15 cellular contexts compared by ENCODE assay signal in the genomic region with DNA sequence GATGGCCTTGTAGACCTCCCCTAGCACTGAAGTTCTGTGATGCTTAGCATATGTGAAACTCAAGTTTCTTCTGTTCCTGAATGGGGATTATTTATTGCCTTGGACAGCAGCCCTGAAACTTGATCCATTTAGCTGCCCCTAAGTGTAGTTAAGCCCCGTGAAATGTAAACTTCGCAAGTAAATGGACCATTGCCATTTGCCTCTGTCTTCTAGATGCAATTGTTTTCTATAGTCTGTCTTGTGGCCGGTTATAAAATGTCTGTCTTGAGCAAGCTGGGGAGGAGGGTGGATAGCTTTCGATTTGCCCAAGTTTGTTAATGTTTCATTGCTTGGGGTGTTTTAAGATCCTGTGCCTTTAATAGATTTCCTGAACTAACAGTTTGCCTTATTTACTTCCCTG.
A peak's percentile ranks its signal among the peaks of the same experiment; 100 is the strongest.
DNase-seq lines count a peak whose midpoint lies in the region; FAIRE-seq and TF ChIP-seq lines count a peak whose summit lies in the region.
"Had no signal": no experiment of that assay in that cellular context is flagged by ENCODE, and none has a peak within 500 bp of the region (broad histone marks: within the 10 kb centered on the region; RNA-seq: fewer than 3 reads in every experiment).

No MANE protein-coding gene starts in this region.

- no peak overlapping the region for H3K9ac ChIP-seq in astrocyte (ENCODE audit: low read length)

- H3K36me3 ChIP-seq in astrocyte (ENCODE audit: insufficient read depth, low read length) = no peaks in the 10 kb centered on the region
- H3K36me3 ChIP-seq in stomach = no peaks in the 10 kb centered on the region
- no peaks in the 10 kb centered on the region for H3K36me3 ChIP-seq in thyroid gland
- H3K36me3 ChIP-seq: adrenal gland had no signal

- H3K4me1 ChIP-seq in astrocyte (ENCODE audit: insufficient read depth, low read length) = peaks cover 5% of the 10 kb centered on the region
- H3K4me1 ChIP-seq in stomach = peaks cover 0 to 14% (median 0%) of the 10 kb centered on the region in 4 donors
- peaks cover 0 to 10% of the 10 kb centered on the region in 2 donors for H3K4me1 ChIP-seq in thyroid gland
- H3K4me1 ChIP-seq: A549, adrenal gland had no signal

- 10 to 31% (median 15%) methylated on average over 4 of the region's 4 CpGs for WGBS in stomach, 5 donors
- WGBS in thyroid gland, 2 donors = 18 to 28% methylated on average over 4 of the region's 4 CpGs

- DNase-seq in NCI-H748 (lab: John Stamatoyannopoulos, UW; ENCODE audit: unreplicated experiment) = peak; percentile 26
- no peak for DNase-seq in NCI-H748 treated with DMSO at 0.1 percent for 48 hours (lab: John Stamatoyannopoulos, UW)
- DNase-seq in astrocyte (ENCODE audit: low read depth) = peak; percentile 80
- peak; percentile 17 for DNase-seq in iPS-NIHi11 (ENCODE audit: low spot score)
- no peak for DNase-seq in middle frontal gyrus (ENCODE audit: extremely low spot score, low spot score)
- no peak for DNase-seq in SKM-1 (lab: John Stamatoyannopoulos, UW; ENCODE audit: unreplicated experiment)
- no peak for DNase-seq in stomach
- DNase-seq in thyroid gland = no peak
- DNase-seq: activated CD4-positive, CD25-positive, alpha-beta regulatory T cell; adrenal gland; dorsolateral prefrontal cortex; NCI-H2081 treated with DMSO at 0.1 percent for 48 hours had no signal

- no peak for FAIRE-seq in astrocyte (lab: Jason Lieb, UNC)
- FAIRE-seq: A549, GM12891 had no signal

- no peaks in the 10 kb centered on the region for H3K4me1 Mint-ChIP-seq in astrocyte (ENCODE audit: low read depth, unreplicated experiment)

- H3K9me3 ChIP-seq in astrocyte (ENCODE audit: insufficient read depth, low read depth, low read length) = no peaks in the 10 kb centered on the region
- no peaks in the 10 kb centered on the region for H3K9me3 ChIP-seq in stomach
- H3K9me3 ChIP-seq in thyroid gland = no peaks in the 10 kb centered on the region
- H3K9me3 ChIP-seq: A549, adrenal gland had no signal

- H4K20me1 ChIP-seq in astrocyte (ENCODE audit: insufficient read depth, low read length) = peaks cover 23% of the 10 kb centered on the region

- H3K36me3 Mint-ChIP-seq in astrocyte (ENCODE audit: low read depth, unreplicated experiment) = peaks cover 2% of the 10 kb centered on the region

- no peak for TF ChIP-seq EP300 in stomach (IDR thresholded peaks at IDR 0.05)

- H3K4me3 Mint-ChIP-seq in astrocyte (ENCODE audit: unreplicated experiment) = no peak overlapping the region
- H3K4me3 Mint-ChIP-seq: neural crest cell had no signal

- H3K4me2 ChIP-seq in astrocyte (ENCODE audit: low read length) = peak overlapping the region; percentile 34
- H3K4me2 ChIP-seq: A549 had no signal

- TF ChIP-seq CTCF in astrocyte (IDR thresholded peaks at IDR 0.05; ENCODE audit: insufficient read depth, low read depth, low read length) (no peak), stomach (IDR thresholded peaks at IDR 0.05) (no peak), thyroid gland (IDR thresholded peaks at IDR 0.05) (no peak)

- TF ChIP-seq POLR2A in stomach (IDR thresholded peaks at IDR 0.05) = no peak
- TF ChIP-seq POLR2A in thyroid gland (IDR thresholded peaks at IDR 0.05) = no peak

- no peaks in the 10 kb centered on the region for H3K27me3 ChIP-seq in astrocyte (ENCODE audit: insufficient read depth, low read length)
- no peaks in the 10 kb centered on the region for H3K27me3 ChIP-seq in stomach
- no peaks in the 10 kb centered on the region for H3K27me3 ChIP-seq in thyroid gland
- H3K27me3 ChIP-seq: adrenal gland, dorsolateral prefrontal cortex had no signal

- H3K79me2 ChIP-seq in astrocyte (ENCODE audit: insufficient read depth, low read length) = no peaks in the 10 kb centered on the region

- H3K9me3 Mint-ChIP-seq in astrocyte (ENCODE audit: unreplicated experiment) = peaks cover 2% of the 10 kb centered on the region
- H3K9me3 Mint-ChIP-seq: neural crest cell had no signal

- intact Hi-C loops in stomach (cut with DNase I; ENCODE audit: low total_unique reads) (no loop called here), thyroid gland (cut with DNase I) (no loop called here)

- no peak overlapping the region for H2AFZ ChIP-seq in astrocyte (ENCODE audit: low read depth, low read length)

- no peak overlapping the region for H3K27ac Mint-ChIP-seq in astrocyte (ENCODE audit: unreplicated experiment)

- no peak overlapping the region for H3K4me3 ChIP-seq in astrocyte (ENCODE audit: insufficient read depth, low read depth, low read length)
- no peak overlapping the region for H3K4me3 ChIP-seq in stomach
- no peak overlapping the region for H3K4me3 ChIP-seq in thyroid gland (replicated peaks in 1 of 3)
- H3K4me3 ChIP-seq: A549, adrenal gland, dorsolateral prefrontal cortex had no signal

- H3K27me3 Mint-ChIP-seq in astrocyte (ENCODE audit: low read depth, unreplicated experiment) = peaks cover 4% of the 10 kb centered on the region

- H3K27ac ChIP-seq in astrocyte (ENCODE audit: low read depth, low read length) (no peak overlapping the region), stomach (no peak overlapping the region), thyroid gland (no peak overlapping the region)
- H3K27ac ChIP-seq: A549, adrenal gland, dorsolateral prefrontal cortex had no signal

Comparison
In these comparisons a context has a peak if more than half of its experiments do, and no peak if none do; other contexts are left out.
1. DNase-seq: peak in NCI-H748 (single experiment), astrocyte (single experiment) and iPS-NIHi11 (single experiment); none in NCI-H748 treated with DMSO at 0.1 percent for 48 hours (single experiment), middle frontal gyrus (single experiment), SKM-1 (single experiment), stomach (single experiment) and thyroid gland (0 of 2).